In the genomic region with DNA sequence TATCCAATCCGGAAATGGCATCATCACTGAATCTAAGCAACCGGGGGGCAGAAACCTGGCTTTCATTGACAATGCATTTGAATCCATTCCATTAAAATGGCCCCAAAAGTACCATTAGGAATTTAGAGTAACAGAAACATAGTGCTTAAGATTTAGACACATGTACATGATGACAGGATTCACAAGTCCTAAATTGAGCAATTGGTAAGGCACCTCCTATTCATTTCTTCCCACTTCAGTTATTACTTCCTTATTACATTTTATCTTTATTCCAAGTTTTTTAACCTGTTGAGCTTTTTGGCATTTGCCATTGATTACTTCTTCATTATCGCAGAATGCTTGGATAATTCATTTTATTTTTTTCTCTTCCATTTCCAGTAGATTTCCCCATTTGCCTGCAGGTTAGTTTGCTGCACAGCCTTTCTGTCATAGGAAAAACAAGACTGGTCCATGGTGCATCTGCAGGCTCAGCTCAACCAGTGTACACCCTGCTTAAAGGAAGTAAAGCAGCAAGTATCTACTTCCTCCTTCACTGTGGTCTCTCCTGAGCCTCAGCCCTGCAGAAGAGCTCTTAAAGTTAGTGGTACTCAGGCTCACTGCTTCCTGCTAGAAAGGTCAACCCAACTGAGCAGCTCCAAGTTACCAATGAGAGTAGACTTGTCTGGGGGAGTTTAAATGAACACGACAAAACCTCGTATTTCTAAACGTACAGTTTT, we compare ENCODE assay signal across 8 cellular contexts.
DNase-seq lines count a peak whose midpoint lies in the region; ATAC-seq and TF ChIP-seq lines count a peak whose summit lies in the region.

No MANE protein-coding gene starts in this region.

- no peaks in the 10 kb centered on the region for H3K27me3 Mint-ChIP-seq in activated naive CD4-positive, alpha-beta T cell treated with anti-CD3 and anti-CD28 coated beads, Interleukin-2, amount 10 ng/mL, durations not matched to agents 7 days and 5 days

- H3K4me1 Mint-ChIP-seq in activated naive CD4-positive, alpha-beta T cell treated with anti-CD3 and anti-CD28 coated beads, Interleukin-2, amount 10 ng/mL, durations not matched to agents 7 days and 5 days: peaks cover 91% of the 10 kb centered on the region

- peaks cover 65% of the 10 kb centered on the region for H3K36me3 Mint-ChIP-seq in activated naive CD4-positive, alpha-beta T cell treated with anti-CD3 and anti-CD28 coated beads, Interleukin-2, amount 10 ng/mL, durations not matched to agents 7 days and 5 days

- H3K4me2 ChIP-seq in OCI-LY7 (ENCODE audit: low read length): peak overlapping the region; percentile 63

- H3K27ac ChIP-seq in OCI-LY7 (ENCODE audit: low read depth, low read length, poor library complexity, severe bottlenecking) (peak overlapping the region; percentile 69), lower lobe of right lung (no peak overlapping the region)

- no peaks in the 10 kb centered on the region for H3K9me3 ChIP-seq in OCI-LY7 (ENCODE audit: low read length)
- no peaks in the 10 kb centered on the region for H3K9me3 ChIP-seq in lower lobe of right lung
- H3K9me3 ChIP-seq in MG63: no peaks in the 10 kb centered on the region

- no peaks in the 10 kb centered on the region for H4K20me1 ChIP-seq in OCI-LY7 (ENCODE audit: insufficient read depth, low read length)

- H3K4me3 Mint-ChIP-seq in activated naive CD4-positive, alpha-beta T cell treated with anti-CD3 and anti-CD28 coated beads, Interleukin-2, amount 10 ng/mL, durations not matched to agents 7 days and 5 days: no peak overlapping the region

- H3K9me3 Mint-ChIP-seq in activated naive CD4-positive, alpha-beta T cell treated with anti-CD3 and anti-CD28 coated beads, Interleukin-2, amount 10 ng/mL, durations not matched to agents 7 days and 5 days: no peaks in the 10 kb centered on the region

- TF ChIP-seq CTCF in OCI-LY7 (conservative IDR thresholded peaks at IDR 0.05; ENCODE audit: low read length) (no peak), lower lobe of right lung (IDR thresholded peaks at IDR 0.05) (no peak)

- H3K4me1 ChIP-seq in OCI-LY7 (ENCODE audit: insufficient read depth, low read length, poor library complexity, severe bottlenecking) (peaks cover 87% of the 10 kb centered on the region), lower lobe of right lung (peaks cover 25% of the 10 kb centered on the region)

- intact Hi-C loops in OCI-LY7 (cut with micrococcal nuclease; ENCODE audit: unreplicated experiment): loop anchor here (2.0 to 10.0 kb wide), 3 partner anchors 50 to 998 kb away; a partner anchor contains a TSS
- intact Hi-C loops in lower lobe of right lung (cut with DNase I): no loop called here

- ATAC-seq in HG02938 (IDR thresholded peaks at IDR 0.05; ENCODE audit: unreplicated experiment) (peak; percentile 42), lower lobe of right lung (peak; percentile 83 to 90)

- CTCF ChIA-PET in activated naive CD4-positive, alpha-beta T cell treated with anti-CD3 and anti-CD28 coated beads, Interleukin-2, amount 10 ng/mL, durations not matched to agents 7 days and 5 days (lab: Charles Lee): interaction anchor here (0.9 kb wide), 1 partner anchor 48 kb away, joined by 7 read pairs; no protein-coding TSS in a partner anchor
- CTCF ChIA-PET in OCI-LY7 (lab: Charles Lee; ENCODE audit: unreplicated experiment): interaction anchor here (0.9 kb wide), 1 partner anchor 9 kb away, joined by 4 read pairs; no protein-coding TSS in a partner anchor

- no peaks in the 10 kb centered on the region for H3K9me2 ChIP-seq in OCI-LY7 (ENCODE audit: insufficient read depth, low read length)

- H3K27me3 ChIP-seq in lower lobe of right lung (ENCODE audit: low read depth): no peaks in the 10 kb centered on the region
- no peaks in the 10 kb centered on the region for H3K27me3 ChIP-seq in MG63

- H3K36me3 ChIP-seq in OCI-LY7 (ENCODE audit: insufficient read depth, low read length): no peaks in the 10 kb centered on the region
- H3K36me3 ChIP-seq in lower lobe of right lung: no peaks in the 10 kb centered on the region
- no peaks in the 10 kb centered on the region for H3K36me3 ChIP-seq in MG63

- peak overlapping the region; percentile 31 for H3K4me3 ChIP-seq in OCI-LY7 (ENCODE audit: low read depth, low read length, poor library complexity, severe bottlenecking)
- H3K4me3 ChIP-seq in lower lobe of right lung: no peak overlapping the region
- no peak overlapping the region for H3K4me3 ChIP-seq in MG63

- peak overlapping the region; percentile 78 for H3K27ac Mint-ChIP-seq in activated naive CD4-positive, alpha-beta T cell treated with anti-CD3 and anti-CD28 coated beads, Interleukin-2, amount 10 ng/mL, durations not matched to agents 7 days and 5 days

- BruUV-seq in OCI-LY7 (replicated peaks; lab: Mats Ljungman, UMichigan): no TSS peak

- DNase-seq in activated naive CD4-positive, alpha-beta T cell treated with anti-CD3 and anti-CD28 coated beads, Interleukin-2, amount 10 ng/mL, durations not matched to agents 7 days and 5 days: peak; percentile 62
- no peak for DNase-seq in activated naive CD4-positive, alpha-beta T cell treated with anti-CD3 and anti-CD28 coated beads, Interleukin-2, amount 50 U/mL, for 16 hours
- DNase-seq in OCI-LY7 (ENCODE audit: low spot score): peak; percentile 91
- no peak for DNase-seq in lower lobe of right lung
- DNase-seq in NCI-H1092 (lab: John Stamatoyannopoulos, UW): no peak
- DNase-seq in MG63: no peak
- no peak for DNase-seq in NCI-H446 treated with DMSO at 0.1 percent for 48 hours (lab: John Stamatoyannopoulos, UW)

- POLR2A ChIA-PET in OCI-LY7 (lab: Charles Lee): interaction anchor here (0.5 to 1.8 kb wide), 13 partner anchors 10 to 458 kb away, joined by 3 to 14 read pairs (median 4); no protein-coding TSS in a partner anchor

- peak overlapping the region; percentile 84 for H2AFZ ChIP-seq in OCI-LY7 (ENCODE audit: low read length)

- peaks cover 1% of the 10 kb centered on the region; the same call in 1 of the 2 replicates for H3K79me2 ChIP-seq in OCI-LY7 (ENCODE audit: insufficient read depth, low read depth, low read length)

Comparison
In these comparisons a context has a peak if more than half of its experiments do, and no peak if none do; other contexts are left out.
1. DNase-seq: peak in activated naive CD4-positive, alpha-beta T cell treated with anti-CD3 and anti-CD28 coated beads, Interleukin-2, amount 10 ng/mL, durations not matched to agents 7 days and 5 days (single experiment) and OCI-LY7 (single experiment); none in activated naive CD4-positive, alpha-beta T cell treated with anti-CD3 and anti-CD28 coated beads, Interleukin-2, amount 50 U/mL, for 16 hours (single experiment), lower lobe of right lung (single experiment), NCI-H1092 (single experiment), MG63 (single experiment) and NCI-H446 treated with DMSO at 0.1 percent for 48 hours (single experiment).